In the genomic region with DNA sequence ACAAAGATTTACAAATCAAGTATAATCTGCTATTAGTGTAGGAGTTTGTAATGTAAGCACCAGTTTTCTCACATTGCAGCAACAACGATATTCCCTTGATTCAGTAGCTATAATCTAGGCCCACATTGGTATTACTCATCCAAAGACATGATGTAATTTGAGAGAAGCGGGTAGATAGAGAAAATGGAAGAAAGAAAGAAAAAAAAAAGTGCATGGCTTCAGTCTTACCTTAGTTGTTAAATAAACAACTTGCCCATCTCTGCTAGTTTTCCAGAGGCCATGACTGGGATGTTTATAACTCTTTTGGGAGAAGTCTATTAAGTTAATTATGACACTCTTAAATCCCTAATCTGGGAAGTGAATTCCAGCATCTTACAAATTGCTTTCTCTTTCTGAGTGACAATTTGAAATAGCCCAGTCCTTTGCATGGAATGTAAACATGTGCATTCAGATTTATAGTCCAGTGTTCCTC, we compare ENCODE assay signal across 10 cellular contexts. TPM values are rescaled to one million over a fixed set of nuclear protein-coding genes. Genes with fewer than 3 reads are reported as not detected.
DNase-seq lines count a peak whose midpoint lies in the region; ATAC-seq and TF ChIP-seq lines count a peak whose summit lies in the region.
"Had no signal": no experiment of that assay in that cellular context is flagged by ENCODE, and none has a peak within 500 bp of the region (broad histone marks: within the 10 kb centered on the region; RNA-seq: fewer than 3 reads in every experiment).

No MANE protein-coding gene starts in this region.

- peaks cover 2% of the 10 kb centered on the region for H3K79me1 ChIP-seq in neuronal stem cell (ENCODE audit: low read depth, low read length)

- H4K91ac ChIP-seq in neuronal stem cell (ENCODE audit: low read depth, low read length, poor library complexity), result no peak overlapping the region

- no peak overlapping the region for H2BK12ac ChIP-seq in neuronal stem cell (ENCODE audit: low read length)

- H3K36me3 ChIP-seq in DND-41 (ENCODE audit: insufficient read depth, low read length), result peaks cover 36% of the 10 kb centered on the region
- no peaks in the 10 kb centered on the region for H3K36me3 ChIP-seq in Loucy (ENCODE audit: insufficient read depth, low read length)
- H3K36me3 ChIP-seq in neuronal stem cell (replicated peaks in 1 of 2; ENCODE audit: control insufficient read depth in 2 of 2, insufficient read depth in 2 of 2, low read length in 2 of 2), result peaks cover 2 to 49% of the 10 kb centered on the region in 2 donors

- H3K27me3 ChIP-seq in DND-41 (ENCODE audit: insufficient read depth, low read length, poor library complexity) (no peaks in the 10 kb centered on the region), Loucy (ENCODE audit: insufficient read depth, low read length, poor library complexity, severe bottlenecking) (peaks cover 6% of the 10 kb centered on the region), neuronal stem cell (ENCODE audit: control insufficient read depth in 3 of 3, insufficient read depth in 3 of 3, low read depth in 1 of 3, low read length in 3 of 3) (no peaks in the 10 kb centered on the region)

- no peak overlapping the region for H4K8ac ChIP-seq in neuronal stem cell (ENCODE audit: low read depth, low read length)

- H3K4me3 Mint-ChIP-seq in activated naive CD8-positive, alpha-beta T cell treated with anti-CD3 and anti-CD28 coated beads, Interleukin-2, amount 10 ng/mL, durations not matched to agents 7 days and 5 days, result peak overlapping the region; percentile 59

- ATAC-seq in DND-41 (ENCODE audit: insufficient read depth, low read depth) (no peak), HG02610 (IDR thresholded peaks at IDR 0.05; ENCODE audit: unreplicated experiment) (no peak)
- ATAC-seq in activated naive CD8-positive, alpha-beta T cell treated with anti-CD3 and anti-CD28 coated beads, Interleukin-2, amount 10 ng/mL, durations not matched to agents 7 days and 5 days (ENCODE audit: low read depth), result no peak

- no peaks in the 10 kb centered on the region for H3K9me3 Mint-ChIP-seq in activated naive CD8-positive, alpha-beta T cell treated with anti-CD3 and anti-CD28 coated beads, Interleukin-2, amount 10 ng/mL, durations not matched to agents 7 days and 5 days

- no peak overlapping the region for H2BK15ac ChIP-seq in neuronal stem cell (ENCODE audit: low read length)

- peak overlapping the region; percentile 20 for H3K27ac Mint-ChIP-seq in activated naive CD8-positive, alpha-beta T cell treated with anti-CD3 and anti-CD28 coated beads, Interleukin-2, amount 10 ng/mL, durations not matched to agents 7 days and 5 days

- no peak overlapping the region for H3K14ac ChIP-seq in neuronal stem cell (ENCODE audit: low read length)

- no peak overlapping the region for H3K18ac ChIP-seq in neuronal stem cell (ENCODE audit: low read length)

- H3K23ac ChIP-seq in neuronal stem cell (ENCODE audit: low read depth, low read length, poor library complexity), result no peak overlapping the region

- H3K4ac ChIP-seq in neuronal stem cell (ENCODE audit: low read length), result no peak overlapping the region

- H3K9me3 ChIP-seq in DND-41 (ENCODE audit: insufficient read depth, low read length, severe bottlenecking), result no peaks in the 10 kb centered on the region
- H3K9me3 ChIP-seq in Loucy (ENCODE audit: insufficient read depth, low read depth, low read length), result no peaks in the 10 kb centered on the region
- no peaks in the 10 kb centered on the region for H3K9me3 ChIP-seq in neuronal stem cell (replicated peaks in 1 of 2; ENCODE audit: control insufficient read depth in 2 of 2, insufficient read depth in 1 of 2, low read depth in 1 of 2, low read length in 2 of 2)

- no peak for DNase-seq in DND-41
- DNase-seq in activated naive CD8-positive, alpha-beta T cell treated with anti-CD3 and anti-CD28 coated beads, Interleukin-2, amount 10 ng/mL, durations not matched to agents 7 days and 5 days, result no peak
- peak; percentile 13 for DNase-seq in left kidney (ENCODE audit: low read depth, low spot score)
- DNase-seq in neuronal stem cell (ENCODE audit: low spot score), result no peak
- no peak for DNase-seq in NCI-H1048 (lab: John Stamatoyannopoulos, UW)
- no peak for DNase-seq in NCI-H1694 (lab: John Stamatoyannopoulos, UW)
- DNase-seq: activated CD8-positive, alpha-beta memory T cell treated with anti-CD3 and anti-CD28 coated beads, Interleukin-2, amount 50 U/mL, for 48 hours; stimulated activated CD4-positive, alpha-beta T cell treated with anti-CD3 and anti-CD28 coated beads, Interleukin-2, amount 100 ng/mL, for 24 hours had no signal

- WGBS in neuronal stem cell (ENCODE audit: extremely low coverage in 2 of 2, insufficient read length in 2 of 2, insufficient replicate concordance in 1 of 2), 2 donors, result no CpG with 5 or more reads among the region's 2 CpGs

- H4K20me1 ChIP-seq in DND-41 (ENCODE audit: insufficient read depth, low read length) (peaks cover 30% of the 10 kb centered on the region), Loucy (ENCODE audit: insufficient read depth, low read length, poor library complexity, severe bottlenecking) (peaks cover 5% of the 10 kb centered on the region)

- H3K9me2 ChIP-seq in Loucy (replicated peaks; ENCODE audit: low read depth, low read length), result no peaks in the 10 kb centered on the region

- no peak overlapping the region for H2BK120ac ChIP-seq in neuronal stem cell (ENCODE audit: low read depth, low read length)

- H3K4me3 ChIP-seq in DND-41 (ENCODE audit: low read depth in 1 of 2, low read length in 2 of 2) (peak overlapping the region; percentile 7 to 70; a peak in 2 of 4 replicates), Loucy (ENCODE audit: low read length, poor library complexity, severe bottlenecking) (peak overlapping the region; percentile 91), neuronal stem cell (ENCODE audit: low read length in 2 of 2) (no peak overlapping the region)

- no peak overlapping the region for H2AK5ac ChIP-seq in neuronal stem cell (ENCODE audit: low read depth, low read length)

- no peak overlapping the region for H2BK5ac ChIP-seq in neuronal stem cell (ENCODE audit: low read length)

- no peaks in the 10 kb centered on the region for H3F3A ChIP-seq in Loucy (ENCODE audit: low read depth)

- peak overlapping the region; percentile 76 for H3K4me2 ChIP-seq in DND-41 (ENCODE audit: insufficient read depth, low read length)
- peak overlapping the region; percentile 83 for H3K4me2 ChIP-seq in Loucy (ENCODE audit: low read depth, low read length, poor library complexity, severe bottlenecking)
- H3K4me2 ChIP-seq in neuronal stem cell (ENCODE audit: insufficient read depth, low read length, poor library complexity, severe bottlenecking), result no peak overlapping the region

- H3K27me3 Mint-ChIP-seq in activated naive CD8-positive, alpha-beta T cell treated with anti-CD3 and anti-CD28 coated beads, Interleukin-2, amount 10 ng/mL, durations not matched to agents 7 days and 5 days, result peaks cover 3% of the 10 kb centered on the region

- H3K4me1 Mint-ChIP-seq in activated naive CD8-positive, alpha-beta T cell treated with anti-CD3 and anti-CD28 coated beads, Interleukin-2, amount 10 ng/mL, durations not matched to agents 7 days and 5 days, result peaks cover 46% of the 10 kb centered on the region

- H3K79me2 ChIP-seq in DND-41 (ENCODE audit: insufficient read depth, low read length) (peaks cover 81% of the 10 kb centered on the region), Loucy (ENCODE audit: insufficient read depth, low read length) (peaks cover 69% of the 10 kb centered on the region)

- H3K27ac ChIP-seq in DND-41 (ENCODE audit: low read length), result peak overlapping the region; percentile 56
- H3K27ac ChIP-seq in neuronal stem cell (replicated peaks; ENCODE audit: low read length), result no peak overlapping the region

- H3K9ac ChIP-seq in DND-41 (ENCODE audit: low read depth, low read length) (peak overlapping the region; percentile 35), Loucy (ENCODE audit: low read depth, low read length, poor library complexity, severe bottlenecking) (peak overlapping the region; percentile 23), neuronal stem cell (ENCODE audit: low read depth, low read length, poor library complexity) (no peak overlapping the region)

- H2AFZ ChIP-seq in DND-41 (ENCODE audit: low read depth, low read length), result no peak overlapping the region
- no peak overlapping the region for H2AFZ ChIP-seq in Loucy (ENCODE audit: low read length)
- no peak overlapping the region for H2AFZ ChIP-seq in neuronal stem cell (ENCODE audit: low read length)

- TF ChIP-seq CTCF in DND-41 (IDR thresholded peaks at IDR 0.05; ENCODE audit: borderline replicate concordance, extremely low read depth, low read length, poor library complexity, severe bottlenecking) (no peak), Loucy (conservative IDR thresholded peaks at IDR 0.05; ENCODE audit: low read length) (no peak)

- H3K4me1 ChIP-seq in DND-41 (ENCODE audit: insufficient read depth, low read length), result peaks cover 51% of the 10 kb centered on the region
- H3K4me1 ChIP-seq in Loucy (ENCODE audit: insufficient read depth, low read length, poor library complexity, severe bottlenecking), result peaks cover 36% of the 10 kb centered on the region
- peaks cover 2 to 5% of the 10 kb centered on the region in 2 donors for H3K4me1 ChIP-seq in neuronal stem cell (ENCODE audit: control insufficient read depth in 2 of 2, insufficient read depth in 1 of 2, low read depth in 1 of 2, low read length in 2 of 2)

- POLR2A ChIA-PET in activated naive CD8-positive, alpha-beta T cell treated with anti-CD3 and anti-CD28 coated beads, Interleukin-2, amount 10 ng/mL, durations not matched to agents 7 days and 5 days (lab: Charles Lee), result no interaction called here

- H3K36me3 Mint-ChIP-seq in activated naive CD8-positive, alpha-beta T cell treated with anti-CD3 and anti-CD28 coated beads, Interleukin-2, amount 10 ng/mL, durations not matched to agents 7 days and 5 days, result peaks cover 27% of the 10 kb centered on the region

RNA-seq across cellular contexts. Expression of gene MELK, which starts 2.8 kb away (rescaled TPM):
- 10 to 100 TPM; 47.2 to 48.1 TPM for total RNA-seq in activated naive CD8-positive, alpha-beta T cell treated with anti-CD3 and anti-CD28 coated beads, Interleukin-2, amount 10 ng/mL, durations not matched to agents 7 days and 5 days
- polyA plus RNA-seq in neuronal stem cell (2013, experiment 1 of 2), result 42.7 TPM
- polyA plus RNA-seq in neuronal stem cell (2013, experiment 2 of 2), result 43.9 TPM

Comparison
In these comparisons a context has a peak if more than half of its experiments do, and no peak if none do; other contexts are left out.
1. H3K4me3 ChIP-seq: peak in DND-41 (2 of 2) and Loucy (single experiment); none in neuronal stem cell (0 of 2).